15 cellular contexts compared by ENCODE assay signal in the genomic region with DNA sequence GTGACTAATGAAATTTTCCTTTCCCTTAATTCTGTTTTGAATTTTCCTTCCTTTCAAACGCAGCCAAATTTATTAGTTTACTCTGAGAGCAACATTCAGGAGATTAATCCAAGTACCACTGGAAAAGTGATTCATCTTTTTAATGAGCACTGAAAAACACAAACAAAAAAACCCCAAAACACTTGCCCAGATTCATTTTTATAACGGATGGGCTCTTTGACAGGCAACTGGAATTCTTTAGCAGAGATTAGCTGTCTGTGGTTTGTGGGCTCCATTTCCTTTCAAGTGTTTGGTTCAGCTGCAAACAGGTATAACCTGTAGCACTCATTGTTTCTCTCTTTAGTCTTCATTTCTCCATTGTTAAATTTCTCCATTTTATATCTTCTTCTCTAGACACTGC. TPM values are rescaled to one million over a fixed set of nuclear protein-coding genes. Genes with fewer than 3 reads are reported as not detected.
A peak's percentile ranks its signal among the peaks of the same experiment; 100 is the strongest.
DNase-seq lines count a peak whose midpoint lies in the region; ATAC-seq and TF ChIP-seq lines count a peak whose summit lies in the region.
"Had no signal": no experiment of that assay in that cellular context is flagged by ENCODE, and none has a peak within 500 bp of the region (broad histone marks: within the 10 kb centered on the region; RNA-seq: fewer than 3 reads in every experiment).

No MANE protein-coding gene starts in this region.

- no peaks in the 10 kb centered on the region for H3K9me3 Mint-ChIP-seq in activated CD4-positive, alpha-beta T cell treated with anti-CD3 and anti-CD28 coated beads, Interleukin-2, amount 10 ng/mL, durations not matched to agents 7 days and 5 days
- no peaks in the 10 kb centered on the region for H3K9me3 Mint-ChIP-seq in activated naive CD8-positive, alpha-beta T cell treated with anti-CD3 and anti-CD28 coated beads, Interleukin-2, amount 50 U/mL, for 24 hours
- H3K9me3 Mint-ChIP-seq: T-helper 1 cell treated with Interleukin-12 subunit alpha and Interleukin-12 subunit beta and Interleukin-4 antibody, amounts not matched to agents 30 μg/mL and 1 μg/mL, for 36 hours had no signal

- H3K4me1 ChIP-seq in prostate gland (replicated peaks) = no peaks in the 10 kb centered on the region

- no peaks in the 10 kb centered on the region for H3K27me3 ChIP-seq in prostate gland (replicated peaks; ENCODE audit: insufficient read depth)
- H3K27me3 ChIP-seq: pancreas had no signal

- CTCF ChIA-PET in activated CD4-positive, alpha-beta T cell treated with anti-CD3 and anti-CD28 coated beads, Interleukin-2, amount 10 ng/mL, durations not matched to agents 7 days and 5 days (lab: Charles Lee) = no interaction called here

- no peaks in the 10 kb centered on the region for H3K36me3 ChIP-seq in prostate gland
- H3K36me3 ChIP-seq: pancreas had no signal

- intact Hi-C loops in prostate gland (cut with DNase I) = no loop called here

- WGBS in prostate gland = 5% methylated on average over 2 of the region's 2 CpGs

- peak overlapping the region; percentile 50 for H3K27ac Mint-ChIP-seq in activated CD4-positive, alpha-beta T cell treated with anti-CD3 and anti-CD28 coated beads, Interleukin-2, amount 10 ng/mL, durations not matched to agents 7 days and 5 days
- H3K27ac Mint-ChIP-seq in activated naive CD8-positive, alpha-beta T cell treated with anti-CD3 and anti-CD28 coated beads, Interleukin-2, amount 50 U/mL, for 24 hours = peak overlapping the region; percentile 15
- H3K27ac Mint-ChIP-seq: T-helper 1 cell treated with Interleukin-12 subunit alpha and Interleukin-12 subunit beta and Interleukin-4 antibody, amounts not matched to agents 30 μg/mL and 1 μg/mL, for 36 hours had no signal

- H3K4me3 Mint-ChIP-seq in activated CD4-positive, alpha-beta T cell treated with anti-CD3 and anti-CD28 coated beads, Interleukin-2, amount 10 ng/mL, durations not matched to agents 7 days and 5 days = no peak overlapping the region
- H3K4me3 Mint-ChIP-seq in activated naive CD8-positive, alpha-beta T cell treated with anti-CD3 and anti-CD28 coated beads, Interleukin-2, amount 50 U/mL, for 24 hours = no peak overlapping the region

- DNase-seq in activated CD4-positive, alpha-beta T cell treated with anti-CD3 and anti-CD28 coated beads, Interleukin-2, amount 10 ng/mL, durations not matched to agents 7 days and 5 days = peak; percentile 56
- DNase-seq in activated CD4-positive, alpha-beta T cell treated with anti-CD3 and anti-CD28 coated beads for 4 hours = no peak
- DNase-seq in HT-29 (ENCODE audit: low spot score) = peak; percentile 38
- no peak for DNase-seq in activated naive CD8-positive, alpha-beta T cell treated with anti-CD3 and anti-CD28 coated beads, Interleukin-2, amount 50 U/mL, for 24 hours
- peak; percentile 36 for DNase-seq in prostate gland (ENCODE audit: low spot score)
- DNase-seq in ecto neural progenitor cell (ENCODE audit: low spot score) = no peak
- no peak for DNase-seq in NCI-H1694 (lab: John Stamatoyannopoulos, UW)
- DNase-seq: activated naive CD4-positive, alpha-beta T cell treated with anti-CD3 and anti-CD28 coated beads, Interleukin-2, amount 50 U/mL, for 16 hours; NCI-H345; pancreas; trophoblast cell had no signal

- POLR2A ChIA-PET in activated CD4-positive, alpha-beta T cell treated with anti-CD3 and anti-CD28 coated beads, Interleukin-2, amount 10 ng/mL, durations not matched to agents 7 days and 5 days (lab: Charles Lee) = no interaction called here

- no peaks in the 10 kb centered on the region for H3K9me3 ChIP-seq in prostate gland
- H3K9me3 ChIP-seq: pancreas had no signal

- no peak overlapping the region for H3K4me3 ChIP-seq in prostate gland
- H3K4me3 ChIP-seq: pancreas had no signal

- H3K27me3 Mint-ChIP-seq in activated CD4-positive, alpha-beta T cell treated with anti-CD3 and anti-CD28 coated beads, Interleukin-2, amount 10 ng/mL, durations not matched to agents 7 days and 5 days = peaks cover 15% of the 10 kb centered on the region
- H3K27me3 Mint-ChIP-seq in activated naive CD8-positive, alpha-beta T cell treated with anti-CD3 and anti-CD28 coated beads, Interleukin-2, amount 50 U/mL, for 24 hours = peaks cover 2% of the 10 kb centered on the region

- no peak for ATAC-seq in activated naive CD8-positive, alpha-beta T cell treated with anti-CD3 and anti-CD28 coated beads, Interleukin-2, amount 50 U/mL, for 24 hours
- no peak for ATAC-seq in HG02973 (IDR thresholded peaks at IDR 0.05; ENCODE audit: unreplicated experiment)
- ATAC-seq: Panc1, pancreas had no signal

- peaks cover 51% of the 10 kb centered on the region for H3K4me1 Mint-ChIP-seq in activated CD4-positive, alpha-beta T cell treated with anti-CD3 and anti-CD28 coated beads, Interleukin-2, amount 10 ng/mL, durations not matched to agents 7 days and 5 days
- peaks cover 41% of the 10 kb centered on the region for H3K4me1 Mint-ChIP-seq in activated naive CD8-positive, alpha-beta T cell treated with anti-CD3 and anti-CD28 coated beads, Interleukin-2, amount 50 U/mL, for 24 hours

- TF ChIP-seq POLR2A in prostate gland (IDR thresholded peaks at IDR 0.05) = no peak

- no peak for TF ChIP-seq CTCF in prostate gland (IDR thresholded peaks at IDR 0.05)

- H3K36me3 Mint-ChIP-seq in activated CD4-positive, alpha-beta T cell treated with anti-CD3 and anti-CD28 coated beads, Interleukin-2, amount 10 ng/mL, durations not matched to agents 7 days and 5 days (ENCODE audit: low read depth) = peaks cover 14% of the 10 kb centered on the region
- peaks cover 14% of the 10 kb centered on the region for H3K36me3 Mint-ChIP-seq in activated naive CD8-positive, alpha-beta T cell treated with anti-CD3 and anti-CD28 coated beads, Interleukin-2, amount 50 U/mL, for 24 hours (ENCODE audit: low read depth)

- H3K27ac ChIP-seq in prostate gland = peak overlapping the region in 1 of 2 donors; percentile 3
- H3K27ac ChIP-seq: HL-60, pancreas had no signal

RNA-seq across cellular contexts. Expression of a gene that starts 3.1 kb away (rescaled TPM):
- total RNA-seq in activated CD4-positive, alpha-beta T cell treated with anti-CD3 and anti-CD28 coated beads, Interleukin-2, amount 10 ng/mL, durations not matched to agents 7 days and 5 days = 10 to 100 TPM; 61.6 to 63.8 TPM
- total RNA-seq in HT-29 (2014; rRNA removed; shearing (Covaris generic)) = 556 and 597 TPM in 2 replicates
- 100 to 1,000 TPM; 148 to 172 TPM for total RNA-seq in prostate gland

Comparison
In these comparisons a context has a peak if more than half of its experiments do, and no peak if none do; other contexts are left out.
1. DNase-seq: peak in activated CD4-positive, alpha-beta T cell treated with anti-CD3 and anti-CD28 coated beads, Interleukin-2, amount 10 ng/mL, durations not matched to agents 7 days and 5 days (single experiment), HT-29 (single experiment) and prostate gland (single experiment); none in activated CD4-positive, alpha-beta T cell treated with anti-CD3 and anti-CD28 coated beads for 4 hours (0 of 2), activated naive CD8-positive, alpha-beta T cell treated with anti-CD3 and anti-CD28 coated beads, Interleukin-2, amount 50 U/mL, for 24 hours (single experiment), ecto neural progenitor cell (single experiment) and NCI-H1694 (single experiment).